In the genomic region with DNA sequence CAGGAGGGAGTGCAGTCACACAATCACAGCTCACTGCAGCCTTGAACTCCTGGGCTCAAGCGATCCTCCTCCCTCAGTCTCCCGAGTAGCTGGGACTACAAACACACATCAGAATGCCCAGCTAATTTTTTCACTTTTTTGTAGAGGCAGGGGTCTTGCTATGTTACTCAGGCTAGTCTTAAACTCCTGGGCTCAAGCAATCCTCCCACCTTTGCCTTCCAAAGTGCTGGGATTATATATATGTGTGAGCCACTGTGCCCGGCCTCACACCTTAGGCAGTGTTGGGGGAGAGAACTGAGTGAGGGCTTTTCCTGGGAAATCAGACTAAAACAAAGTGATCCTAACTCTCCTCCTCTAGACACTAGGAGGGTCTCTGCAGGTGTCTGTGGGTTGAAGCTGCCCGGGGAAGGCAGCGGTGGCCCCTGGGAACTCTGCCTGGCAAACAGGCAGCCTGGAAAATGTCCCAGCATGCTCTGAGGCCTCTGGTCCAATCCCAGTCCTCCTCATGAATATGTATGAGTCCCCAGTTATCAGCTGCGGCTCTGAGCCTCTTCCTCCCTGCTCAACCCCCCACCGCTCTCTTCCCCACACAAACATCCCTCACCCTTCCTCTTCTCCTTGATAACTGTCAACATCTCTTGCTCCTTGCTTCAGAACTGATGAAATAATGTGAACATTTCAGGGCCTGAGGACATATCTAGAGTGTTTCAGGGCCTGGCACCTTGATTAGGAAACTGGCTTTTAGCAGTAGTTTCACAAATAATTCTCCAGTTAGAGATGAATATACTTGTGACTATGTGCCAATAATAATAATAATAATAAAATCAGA, we compare ENCODE assay signal across 1 cellular context.
TF ChIP-seq lines count a peak whose summit lies in the region.

No MANE protein-coding gene starts in this region.

TF ChIP-seq in HepG2, 621 proteins besides CTCF, POLR2A, EP300 and RAD21 (continued from another document and continues in another):
- TF ChIP-seq, protein P1, sequence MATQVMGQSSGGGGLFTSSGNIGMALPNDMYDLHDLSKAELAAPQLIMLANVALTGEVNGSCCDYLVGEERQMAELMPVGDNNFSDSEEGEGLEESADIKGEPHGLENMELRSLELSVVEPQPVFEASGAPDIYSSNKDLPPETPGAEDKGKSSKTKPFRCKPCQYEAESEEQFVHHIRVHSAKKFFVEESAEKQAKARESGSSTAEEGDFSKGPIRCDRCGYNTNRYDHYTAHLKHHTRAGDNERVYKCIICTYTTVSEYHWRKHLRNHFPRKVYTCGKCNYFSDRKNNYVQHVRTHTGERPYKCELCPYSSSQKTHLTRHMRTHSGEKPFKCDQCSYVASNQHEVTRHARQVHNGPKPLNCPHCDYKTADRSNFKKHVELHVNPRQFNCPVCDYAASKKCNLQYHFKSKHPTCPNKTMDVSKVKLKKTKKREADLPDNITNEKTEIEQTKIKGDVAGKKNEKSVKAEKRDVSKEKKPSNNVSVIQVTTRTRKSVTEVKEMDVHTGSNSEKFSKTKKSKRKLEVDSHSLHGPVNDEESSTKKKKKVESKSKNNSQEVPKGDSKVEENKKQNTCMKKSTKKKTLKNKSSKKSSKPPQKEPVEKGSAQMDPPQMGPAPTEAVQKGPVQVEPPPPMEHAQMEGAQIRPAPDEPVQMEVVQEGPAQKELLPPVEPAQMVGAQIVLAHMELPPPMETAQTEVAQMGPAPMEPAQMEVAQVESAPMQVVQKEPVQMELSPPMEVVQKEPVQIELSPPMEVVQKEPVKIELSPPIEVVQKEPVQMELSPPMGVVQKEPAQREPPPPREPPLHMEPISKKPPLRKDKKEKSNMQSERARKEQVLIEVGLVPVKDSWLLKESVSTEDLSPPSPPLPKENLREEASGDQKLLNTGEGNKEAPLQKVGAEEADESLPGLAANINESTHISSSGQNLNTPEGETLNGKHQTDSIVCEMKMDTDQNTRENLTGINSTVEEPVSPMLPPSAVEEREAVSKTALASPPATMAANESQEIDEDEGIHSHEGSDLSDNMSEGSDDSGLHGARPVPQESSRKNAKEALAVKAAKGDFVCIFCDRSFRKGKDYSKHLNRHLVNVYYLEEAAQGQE (IDR thresholded peaks at IDR 0.05; ENCODE audit: borderline replicate concordance in 1 of 2, low read depth in 1 of 2, low read length in 2 of 2), result no peak
- TF ChIP-seq CREM (IDR thresholded peaks at IDR 0.05), result no peak
- no peak for TF ChIP-seq CREM (CRISPR knock-in tag; IDR thresholded peaks at IDR 0.05)
- TF ChIP-seq MED8 (CRISPR knock-in tag; IDR thresholded peaks at IDR 0.05; ENCODE audit: insufficient replicate concordance), result no peak
- no peak for TF ChIP-seq AGO2 (optimal IDR thresholded peaks at IDR 0.05; ENCODE audit: low read depth, low read length)
- TF ChIP-seq KDM5B (CRISPR knock-in tag; IDR thresholded peaks at IDR 0.05; ENCODE audit: borderline replicate concordance), result no peak
- TF ChIP-seq, protein P2, sequence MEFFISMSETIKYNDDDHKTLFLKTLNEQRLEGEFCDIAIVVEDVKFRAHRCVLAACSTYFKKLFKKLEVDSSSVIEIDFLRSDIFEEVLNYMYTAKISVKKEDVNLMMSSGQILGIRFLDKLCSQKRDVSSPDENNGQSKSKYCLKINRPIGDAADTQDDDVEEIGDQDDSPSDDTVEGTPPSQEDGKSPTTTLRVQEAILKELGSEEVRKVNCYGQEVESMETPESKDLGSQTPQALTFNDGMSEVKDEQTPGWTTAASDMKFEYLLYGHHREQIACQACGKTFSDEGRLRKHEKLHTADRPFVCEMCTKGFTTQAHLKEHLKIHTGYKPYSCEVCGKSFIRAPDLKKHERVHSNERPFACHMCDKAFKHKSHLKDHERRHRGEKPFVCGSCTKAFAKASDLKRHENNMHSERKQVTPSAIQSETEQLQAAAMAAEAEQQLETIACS (CRISPR knock-in tag; IDR thresholded peaks at IDR 0.05), result no peak
- TF ChIP-seq MEIS2 (CRISPR knock-in tag; IDR thresholded peaks at IDR 0.05), result no peak
- no peak for TF ChIP-seq MLLT10 (CRISPR knock-in tag; IDR thresholded peaks at IDR 0.05)
- no peak for TF ChIP-seq GTF2F1 (IDR thresholded peaks at IDR 0.05; ENCODE audit: low read length)
- TF ChIP-seq HNRNPK (IDR thresholded peaks at IDR 0.05; ENCODE audit: low read depth, low read length, poor library complexity, severe bottlenecking), result no peak
- TF ChIP-seq ZNF382 (CRISPR knock-in tag; IDR thresholded peaks at IDR 0.05; ENCODE audit: borderline replicate concordance), result no peak
- TF ChIP-seq, protein P3, sequence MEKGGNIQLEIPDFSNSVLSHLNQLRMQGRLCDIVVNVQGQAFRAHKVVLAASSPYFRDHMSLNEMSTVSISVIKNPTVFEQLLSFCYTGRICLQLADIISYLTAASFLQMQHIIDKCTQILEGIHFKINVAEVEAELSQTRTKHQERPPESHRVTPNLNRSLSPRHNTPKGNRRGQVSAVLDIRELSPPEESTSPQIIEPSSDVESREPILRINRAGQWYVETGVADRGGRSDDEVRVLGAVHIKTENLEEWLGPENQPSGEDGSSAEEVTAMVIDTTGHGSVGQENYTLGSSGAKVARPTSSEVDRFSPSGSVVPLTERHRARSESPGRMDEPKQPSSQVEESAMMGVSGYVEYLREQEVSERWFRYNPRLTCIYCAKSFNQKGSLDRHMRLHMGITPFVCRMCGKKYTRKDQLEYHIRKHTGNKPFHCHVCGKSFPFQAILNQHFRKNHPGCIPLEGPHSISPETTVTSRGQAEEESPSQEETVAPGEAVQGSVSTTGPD (CRISPR knock-in tag; IDR thresholded peaks at IDR 0.05), result no peak
- TF ChIP-seq SKI (IDR thresholded peaks at IDR 0.05; ENCODE audit: partially characterized antibody), result peak; percentile 53
- TF ChIP-seq, protein P4, sequence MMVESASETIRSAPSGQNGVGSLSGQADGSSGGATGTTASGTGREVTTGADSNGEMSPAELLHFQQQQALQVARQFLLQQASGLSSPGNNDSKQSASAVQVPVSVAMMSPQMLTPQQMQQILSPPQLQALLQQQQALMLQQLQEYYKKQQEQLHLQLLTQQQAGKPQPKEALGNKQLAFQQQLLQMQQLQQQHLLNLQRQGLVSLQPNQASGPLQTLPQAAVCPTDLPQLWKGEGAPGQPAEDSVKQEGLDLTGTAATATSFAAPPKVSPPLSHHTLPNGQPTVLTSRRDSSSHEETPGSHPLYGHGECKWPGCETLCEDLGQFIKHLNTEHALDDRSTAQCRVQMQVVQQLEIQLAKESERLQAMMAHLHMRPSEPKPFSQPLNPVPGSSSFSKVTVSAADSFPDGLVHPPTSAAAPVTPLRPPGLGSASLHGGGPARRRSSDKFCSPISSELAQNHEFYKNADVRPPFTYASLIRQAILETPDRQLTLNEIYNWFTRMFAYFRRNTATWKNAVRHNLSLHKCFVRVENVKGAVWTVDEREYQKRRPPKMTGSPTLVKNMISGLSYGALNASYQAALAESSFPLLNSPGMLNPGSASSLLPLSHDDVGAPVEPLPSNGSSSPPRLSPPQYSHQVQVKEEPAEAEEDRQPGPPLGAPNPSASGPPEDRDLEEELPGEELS (CRISPR knock-in tag; IDR thresholded peaks at IDR 0.05), result no peak
- no peak for TF ChIP-seq KAT2B (IDR thresholded peaks at IDR 0.05; ENCODE audit: borderline replicate concordance, low read depth, low read length)
- TF ChIP-seq, protein P5, sequence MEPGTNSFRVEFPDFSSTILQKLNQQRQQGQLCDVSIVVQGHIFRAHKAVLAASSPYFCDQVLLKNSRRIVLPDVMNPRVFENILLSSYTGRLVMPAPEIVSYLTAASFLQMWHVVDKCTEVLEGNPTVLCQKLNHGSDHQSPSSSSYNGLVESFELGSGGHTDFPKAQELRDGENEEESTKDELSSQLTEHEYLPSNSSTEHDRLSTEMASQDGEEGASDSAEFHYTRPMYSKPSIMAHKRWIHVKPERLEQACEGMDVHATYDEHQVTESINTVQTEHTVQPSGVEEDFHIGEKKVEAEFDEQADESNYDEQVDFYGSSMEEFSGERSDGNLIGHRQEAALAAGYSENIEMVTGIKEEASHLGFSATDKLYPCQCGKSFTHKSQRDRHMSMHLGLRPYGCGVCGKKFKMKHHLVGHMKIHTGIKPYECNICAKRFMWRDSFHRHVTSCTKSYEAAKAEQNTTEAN (CRISPR knock-in tag; conservative IDR thresholded peaks at IDR 0.05), result no peak
- no peak for TF ChIP-seq TAF15 (IDR thresholded peaks at IDR 0.05; ENCODE audit: low read depth, low read length, poor library complexity, severe bottlenecking)
- TF ChIP-seq, protein P6, sequence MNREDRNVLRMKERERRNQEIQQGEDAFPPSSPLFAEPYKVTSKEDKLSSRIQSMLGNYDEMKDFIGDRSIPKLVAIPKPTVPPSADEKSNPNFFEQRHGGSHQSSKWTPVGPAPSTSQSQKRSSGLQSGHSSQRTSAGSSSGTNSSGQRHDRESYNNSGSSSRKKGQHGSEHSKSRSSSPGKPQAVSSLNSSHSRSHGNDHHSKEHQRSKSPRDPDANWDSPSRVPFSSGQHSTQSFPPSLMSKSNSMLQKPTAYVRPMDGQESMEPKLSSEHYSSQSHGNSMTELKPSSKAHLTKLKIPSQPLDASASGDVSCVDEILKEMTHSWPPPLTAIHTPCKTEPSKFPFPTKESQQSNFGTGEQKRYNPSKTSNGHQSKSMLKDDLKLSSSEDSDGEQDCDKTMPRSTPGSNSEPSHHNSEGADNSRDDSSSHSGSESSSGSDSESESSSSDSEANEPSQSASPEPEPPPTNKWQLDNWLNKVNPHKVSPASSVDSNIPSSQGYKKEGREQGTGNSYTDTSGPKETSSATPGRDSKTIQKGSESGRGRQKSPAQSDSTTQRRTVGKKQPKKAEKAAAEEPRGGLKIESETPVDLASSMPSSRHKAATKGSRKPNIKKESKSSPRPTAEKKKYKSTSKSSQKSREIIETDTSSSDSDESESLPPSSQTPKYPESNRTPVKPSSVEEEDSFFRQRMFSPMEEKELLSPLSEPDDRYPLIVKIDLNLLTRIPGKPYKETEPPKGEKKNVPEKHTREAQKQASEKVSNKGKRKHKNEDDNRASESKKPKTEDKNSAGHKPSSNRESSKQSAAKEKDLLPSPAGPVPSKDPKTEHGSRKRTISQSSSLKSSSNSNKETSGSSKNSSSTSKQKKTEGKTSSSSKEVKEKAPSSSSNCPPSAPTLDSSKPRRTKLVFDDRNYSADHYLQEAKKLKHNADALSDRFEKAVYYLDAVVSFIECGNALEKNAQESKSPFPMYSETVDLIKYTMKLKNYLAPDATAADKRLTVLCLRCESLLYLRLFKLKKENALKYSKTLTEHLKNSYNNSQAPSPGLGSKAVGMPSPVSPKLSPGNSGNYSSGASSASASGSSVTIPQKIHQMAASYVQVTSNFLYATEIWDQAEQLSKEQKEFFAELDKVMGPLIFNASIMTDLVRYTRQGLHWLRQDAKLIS (CRISPR knock-in tag; IDR thresholded peaks at IDR 0.05), result no peak
- TF ChIP-seq SMAD3 (CRISPR knock-in tag; IDR thresholded peaks at IDR 0.05), result peak; percentile 52; the same call in 1 of the 2 replicates
- TF ChIP-seq, protein P7, sequence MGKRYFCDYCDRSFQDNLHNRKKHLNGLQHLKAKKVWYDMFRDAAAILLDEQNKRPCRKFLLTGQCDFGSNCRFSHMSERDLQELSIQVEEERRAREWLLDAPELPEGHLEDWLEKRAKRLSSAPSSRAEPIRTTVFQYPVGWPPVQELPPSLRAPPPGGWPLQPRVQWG (CRISPR knock-in tag; IDR thresholded peaks at IDR 0.05; ENCODE audit: borderline replicate concordance, low read depth), result no peak
- TF ChIP-seq, protein P8, sequence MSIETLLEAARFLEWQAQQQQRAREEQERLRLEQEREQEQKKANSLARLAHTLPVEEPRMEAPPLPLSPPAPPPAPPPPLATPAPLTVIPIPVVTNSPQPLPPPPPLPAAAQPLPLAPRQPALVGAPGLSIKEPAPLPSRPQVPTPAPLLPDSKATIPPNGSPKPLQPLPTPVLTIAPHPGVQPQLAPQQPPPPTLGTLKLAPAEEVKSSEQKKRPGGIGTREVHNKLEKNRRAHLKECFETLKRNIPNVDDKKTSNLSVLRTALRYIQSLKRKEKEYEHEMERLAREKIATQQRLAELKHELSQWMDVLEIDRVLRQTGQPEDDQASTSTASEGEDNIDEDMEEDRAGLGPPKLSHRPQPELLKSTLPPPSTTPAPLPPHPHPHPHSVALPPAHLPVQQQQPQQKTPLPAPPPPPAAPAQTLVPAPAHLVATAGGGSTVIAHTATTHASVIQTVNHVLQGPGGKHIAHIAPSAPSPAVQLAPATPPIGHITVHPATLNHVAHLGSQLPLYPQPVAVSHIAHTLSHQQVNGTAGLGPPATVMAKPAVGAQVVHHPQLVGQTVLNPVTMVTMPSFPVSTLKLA (IDR thresholded peaks at IDR 0.05), result no peak
- TF ChIP-seq, protein P9, sequence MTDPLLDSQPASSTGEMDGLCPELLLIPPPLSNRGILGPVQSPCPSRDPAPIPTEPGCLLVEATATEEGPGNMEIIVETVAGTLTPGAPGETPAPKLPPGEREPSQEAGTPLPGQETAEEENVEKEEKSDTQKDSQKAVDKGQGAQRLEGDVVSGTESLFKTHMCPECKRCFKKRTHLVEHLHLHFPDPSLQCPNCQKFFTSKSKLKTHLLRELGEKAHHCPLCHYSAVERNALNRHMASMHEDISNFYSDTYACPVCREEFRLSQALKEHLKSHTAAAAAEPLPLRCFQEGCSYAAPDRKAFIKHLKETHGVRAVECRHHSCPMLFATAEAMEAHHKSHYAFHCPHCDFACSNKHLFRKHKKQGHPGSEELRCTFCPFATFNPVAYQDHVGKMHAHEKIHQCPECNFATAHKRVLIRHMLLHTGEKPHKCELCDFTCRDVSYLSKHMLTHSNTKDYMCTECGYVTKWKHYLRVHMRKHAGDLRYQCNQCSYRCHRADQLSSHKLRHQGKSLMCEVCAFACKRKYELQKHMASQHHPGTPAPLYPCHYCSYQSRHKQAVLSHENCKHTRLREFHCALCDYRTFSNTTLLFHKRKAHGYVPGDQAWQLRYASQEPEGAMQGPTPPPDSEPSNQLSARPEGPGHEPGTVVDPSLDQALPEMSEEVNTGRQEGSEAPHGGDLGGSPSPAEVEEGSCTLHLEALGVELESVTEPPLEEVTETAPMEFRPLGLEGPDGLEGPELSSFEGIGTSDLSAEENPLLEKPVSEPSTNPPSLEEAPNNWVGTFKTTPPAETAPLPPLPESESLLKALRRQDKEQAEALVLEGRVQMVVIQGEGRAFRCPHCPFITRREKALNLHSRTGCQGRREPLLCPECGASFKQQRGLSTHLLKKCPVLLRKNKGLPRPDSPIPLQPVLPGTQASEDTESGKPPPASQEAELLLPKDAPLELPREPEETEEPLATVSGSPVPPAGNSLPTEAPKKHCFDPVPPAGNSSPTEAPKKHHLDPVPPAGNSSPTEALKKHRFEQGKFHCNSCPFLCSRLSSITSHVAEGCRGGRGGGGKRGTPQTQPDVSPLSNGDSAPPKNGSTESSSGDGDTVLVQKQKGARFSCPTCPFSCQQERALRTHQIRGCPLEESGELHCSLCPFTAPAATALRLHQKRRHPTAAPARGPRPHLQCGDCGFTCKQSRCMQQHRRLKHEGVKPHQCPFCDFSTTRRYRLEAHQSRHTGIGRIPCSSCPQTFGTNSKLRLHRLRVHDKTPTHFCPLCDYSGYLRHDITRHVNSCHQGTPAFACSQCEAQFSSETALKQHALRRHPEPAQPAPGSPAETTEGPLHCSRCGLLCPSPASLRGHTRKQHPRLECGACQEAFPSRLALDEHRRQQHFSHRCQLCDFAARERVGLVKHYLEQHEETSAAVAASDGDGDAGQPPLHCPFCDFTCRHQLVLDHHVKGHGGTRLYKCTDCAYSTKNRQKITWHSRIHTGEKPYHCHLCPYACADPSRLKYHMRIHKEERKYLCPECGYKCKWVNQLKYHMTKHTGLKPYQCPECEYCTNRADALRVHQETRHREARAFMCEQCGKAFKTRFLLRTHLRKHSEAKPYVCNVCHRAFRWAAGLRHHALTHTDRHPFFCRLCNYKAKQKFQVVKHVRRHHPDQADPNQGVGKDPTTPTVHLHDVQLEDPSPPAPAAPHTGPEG (CRISPR knock-in tag; IDR thresholded peaks at IDR 0.05), result no peak
- no peak for TF ChIP-seq ZNF549 (CRISPR knock-in tag; IDR thresholded peaks at IDR 0.05)
